ENCODE assay signal across 17 cellular contexts in genomic region chr22:11627436-11627797, GRCh38.
DNase-seq lines count a peak whose midpoint lies in the region; ATAC-seq and TF ChIP-seq lines count a peak whose summit lies in the region.
"Had no signal": no experiment of that assay in that cellular context is flagged by ENCODE, and none has a peak within 500 bp of the region (broad histone marks: within the 10 kb centered on the region; RNA-seq: fewer than 3 reads in every experiment).

No MANE protein-coding gene starts in this region.

- in situ Hi-C loops in astrocyte of the spinal cord (cut with HindIII; ENCODE audit: low sequenced_read_pairs) = no loop called here

- H3K4me3 Mint-ChIP-seq in osteocyte (ENCODE audit: unreplicated experiment) = no peak overlapping the region
- H3K4me3 Mint-ChIP-seq in CD8-positive, alpha-beta T cell = no peak overlapping the region
- H3K4me3 Mint-ChIP-seq: CD4-positive, alpha-beta T cell; HFFc6 had no signal

- DNase-seq in astrocyte of the spinal cord (ENCODE audit: low read depth, low spot score) (peak; percentile 5), iPS DF 6.9 (ENCODE audit: low read depth, low spot score) (no peak), osteocyte (ENCODE audit: extremely low spot score, unreplicated experiment) (peak; percentile 88)
- no peak for DNase-seq in CD8-positive, alpha-beta T cell
- DNase-seq: CD4-positive, alpha-beta T cell; DMS79 treated with DMSO at 0.1 percent for 48 hours; HFFc6; NCI-H2029; NCI-H510A treated with DMSO at 0.1 percent for 48 hours; SHP77 had no signal

- no peaks in the 10 kb centered on the region for H3K36me3 Mint-ChIP-seq in osteocyte (ENCODE audit: unreplicated experiment)
- H3K36me3 Mint-ChIP-seq in CD8-positive, alpha-beta T cell = peaks cover 3% of the 10 kb centered on the region

- CTCF ChIA-PET in CD8-positive, alpha-beta T cell (lab: Charles Lee) = no interaction called here

- H3K4me2 ChIP-seq in BLaER1 treated with 17β-estradiol and CSF1 and Interleukin-3, amounts not matched to agents 10 nM and 100 nM = no peak overlapping the region
- H3K4me2 ChIP-seq: A549, KMS-11 had no signal

- H3K27ac ChIP-seq in BLaER1 treated with 17β-estradiol and CSF1 and Interleukin-3, amounts not matched to agents 10 nM and 100 nM = no peak overlapping the region
- no peak overlapping the region for H3K27ac ChIP-seq in iPS DF 6.9 (ENCODE audit: low read length)
- H3K27ac ChIP-seq in CD8-positive, alpha-beta T cell (ENCODE audit: low read depth, low read length) = no peak overlapping the region
- H3K27ac ChIP-seq: A549, KMS-11 had no signal

- H3K4me3 ChIP-seq in BLaER1 treated with 17β-estradiol and CSF1 and Interleukin-3, amounts not matched to agents 10 nM and 100 nM = peak overlapping the region in 7 of 10 experiments; percentile 3 to 47 (median 38); a peak in 6 of 20 replicates
- H3K4me3 ChIP-seq in astrocyte of the spinal cord (ENCODE audit: low read depth, low read length) (no peak overlapping the region), iPS DF 6.9 (ENCODE audit: low read length) (peak overlapping the region; percentile 1; the same call in 1 of the 2 replicates)
- no peak overlapping the region for H3K4me3 ChIP-seq in CD8-positive, alpha-beta T cell (ENCODE audit: low read depth, low read length)
- H3K4me3 ChIP-seq: A549 had no signal

- no peaks in the 10 kb centered on the region for H3K27me3 Mint-ChIP-seq in osteocyte (ENCODE audit: unreplicated experiment)
- no peaks in the 10 kb centered on the region for H3K27me3 Mint-ChIP-seq in CD8-positive, alpha-beta T cell (ENCODE audit: low read depth)
- H3K27me3 Mint-ChIP-seq: CD4-positive, alpha-beta T cell had no signal

- no peak overlapping the region for H3K27ac Mint-ChIP-seq in osteocyte (ENCODE audit: unreplicated experiment)
- no peak overlapping the region for H3K27ac Mint-ChIP-seq in CD8-positive, alpha-beta T cell
- H3K27ac Mint-ChIP-seq: CD4-positive, alpha-beta T cell; HFFc6 had no signal

- no peak overlapping the region for H3K9ac ChIP-seq in BLaER1 treated with 17β-estradiol and CSF1 and Interleukin-3, amounts not matched to agents 10 nM and 100 nM
- H3K9ac ChIP-seq: KMS-11 had no signal

- intact Hi-C loops in CD8-positive, alpha-beta T cell (cut with DNase I, micrococcal nuclease) = no loop called here

- TF ChIP-seq CTCF in astrocyte of the spinal cord (IDR thresholded peaks at IDR 0.05; ENCODE audit: low read depth, low read length) (no peak), osteocyte (IDR thresholded peaks at IDR 0.05) (no peak)
- no peak for TF ChIP-seq CTCF in CD8-positive, alpha-beta T cell (IDR thresholded peaks at IDR 0.05)

- ATAC-seq in GM21723 (IDR thresholded peaks at IDR 0.05; ENCODE audit: unreplicated experiment) = no peak
- no peak for ATAC-seq in GM18498 (IDR thresholded peaks at IDR 0.05; ENCODE audit: unreplicated experiment)
- ATAC-seq in HG03039 (IDR thresholded peaks at IDR 0.05; ENCODE audit: unreplicated experiment) = no peak
- ATAC-seq in CD8-positive, alpha-beta T cell = no peak
- ATAC-seq: A549, Panc1 had no signal

- no peaks in the 10 kb centered on the region for H3K4me1 Mint-ChIP-seq in osteocyte (ENCODE audit: unreplicated experiment)
- H3K4me1 Mint-ChIP-seq in CD8-positive, alpha-beta T cell (ENCODE audit: low read depth) = no peaks in the 10 kb centered on the region

- no peaks in the 10 kb centered on the region for H3K27me3 ChIP-seq in BLaER1 treated with 17β-estradiol and CSF1 and Interleukin-3, amounts not matched to agents 10 nM and 100 nM
- no peaks in the 10 kb centered on the region for H3K27me3 ChIP-seq in iPS DF 6.9 (ENCODE audit: control insufficient read depth, insufficient read depth, low read length)
- no peaks in the 10 kb centered on the region for H3K27me3 ChIP-seq in CD8-positive, alpha-beta T cell (ENCODE audit: insufficient read depth, low read length)

- POLR2A ChIA-PET in CD8-positive, alpha-beta T cell (lab: Charles Lee) = no interaction called here

- WGBS in iPS DF 6.9 (ENCODE audit: insufficient coverage, insufficient read length) = no CpG with 5 or more reads among the region's 31 CpGs

- no peaks in the 10 kb centered on the region; a peak in 3 of 22 replicates for H3K36me3 ChIP-seq in BLaER1 treated with 17β-estradiol and CSF1 and Interleukin-3, amounts not matched to agents 10 nM and 100 nM
- peaks cover 5% of the 10 kb centered on the region; the same call in 1 of the 2 replicates for H3K36me3 ChIP-seq in iPS DF 6.9 (ENCODE audit: control insufficient read depth, insufficient read depth, low read length)
- H3K36me3 ChIP-seq in CD8-positive, alpha-beta T cell (ENCODE audit: insufficient read depth, low read length) = no peaks in the 10 kb centered on the region

- H3K9me3 ChIP-seq in BLaER1 treated with 17β-estradiol and CSF1 and Interleukin-3, amounts not matched to agents 10 nM and 100 nM (replicated peaks in 1 of 11) = peaks cover 49 to 55% (median 55%) of the 10 kb centered on the region in 11 experiments
- H3K9me3 ChIP-seq in iPS DF 6.9 (ENCODE audit: control insufficient read depth, insufficient read depth, low read length) = peaks cover 28% of the 10 kb centered on the region
- H3K9me3 ChIP-seq in CD8-positive, alpha-beta T cell (ENCODE audit: low read length) = peaks cover 6% of the 10 kb centered on the region

- H4K20me1 ChIP-seq in BLaER1 treated with 17β-estradiol and CSF1 and Interleukin-3, amounts not matched to agents 10 nM and 100 nM = no peaks in the 10 kb centered on the region

- H3K9me3 Mint-ChIP-seq in osteocyte (ENCODE audit: unreplicated experiment) = peaks cover 45% of the 10 kb centered on the region
- peaks cover 24% of the 10 kb centered on the region for H3K9me3 Mint-ChIP-seq in CD8-positive, alpha-beta T cell

- H3K4me1 ChIP-seq in BLaER1 treated with 17β-estradiol and CSF1 and Interleukin-3, amounts not matched to agents 10 nM and 100 nM = no peaks in the 10 kb centered on the region
- H3K4me1 ChIP-seq in iPS DF 6.9 (ENCODE audit: control insufficient read depth, insufficient read depth, low read length) = no peaks in the 10 kb centered on the region
- no peaks in the 10 kb centered on the region for H3K4me1 ChIP-seq in CD8-positive, alpha-beta T cell (ENCODE audit: insufficient read depth, low read length)
- H3K4me1 ChIP-seq: A549 had no signal

Comparison
In these comparisons a context has a peak if more than half of its experiments do, and no peak if none do; other contexts are left out.
1. H3K4me3 ChIP-seq: peak in BLaER1 treated with 17β-estradiol and CSF1 and Interleukin-3, amounts not matched to agents 10 nM and 100 nM (7 of 10) and iPS DF 6.9 (single experiment); none in astrocyte of the spinal cord (single experiment) and CD8-positive, alpha-beta T cell (single experiment).
2. DNase-seq: peak in astrocyte of the spinal cord (single experiment) and osteocyte (single experiment); none in iPS DF 6.9 (single experiment) and CD8-positive, alpha-beta T cell (0 of 7).